Comparison of ENCODE assay signal across 11 cellular contexts in genomic region chr11:128298271-128298670, GRCh38.
A peak's percentile ranks its signal among the peaks of the same experiment; 100 is the strongest.
DNase-seq lines count a peak whose midpoint lies in the region; ATAC-seq, FAIRE-seq and TF ChIP-seq lines count a peak whose summit lies in the region.
"Had no signal": no experiment of that assay in that cellular context is flagged by ENCODE, and none has a peak within 500 bp of the region (broad histone marks: within the 10 kb centered on the region; RNA-seq: fewer than 3 reads in every experiment).

No MANE protein-coding gene starts in this region.

- H3K4me3 Mint-ChIP-seq in CD4-positive, alpha-beta memory T cell, result peak overlapping the region in 6 of 8 donors; percentile 43 to 93 (median 60)
- H3K4me3 Mint-ChIP-seq in activated naive CD8-positive, alpha-beta T cell treated with anti-CD3 and anti-CD28 coated beads for 36 hours, result no peak overlapping the region
- H3K4me3 Mint-ChIP-seq in glutamatergic neuron (ENCODE audit: unreplicated experiment), result no peak overlapping the region

- CTCF ChIA-PET in CD4-positive, alpha-beta memory T cell (lab: Charles Lee; ENCODE audit: partially characterized antibody), result interaction anchor here (1.4 to 7.3 kb wide), 5 partner anchors 7 to 333 kb away, joined by 4 to 76 read pairs (median 26); no protein-coding TSS in a partner anchor

- no peak overlapping the region for H3K4me3 ChIP-seq in CD4-positive, alpha-beta memory T cell (ENCODE audit: low read length in 2 of 2)
- H3K4me3 ChIP-seq in psoas muscle, result no peak overlapping the region
- H3K4me3 ChIP-seq: ovary had no signal

- no peaks in the 10 kb centered on the region for H3K36me3 ChIP-seq in CD4-positive, alpha-beta memory T cell (ENCODE audit: insufficient read depth, low read length)
- no peaks in the 10 kb centered on the region for H3K36me3 ChIP-seq in psoas muscle (ENCODE audit: insufficient read depth in 1 of 2, low read depth in 1 of 2)
- H3K36me3 ChIP-seq: ovary had no signal

- H3K27ac Mint-ChIP-seq in CD4-positive, alpha-beta memory T cell, result peak overlapping the region; percentile 91 to 100 (median 98)
- peak overlapping the region; percentile 90 for H3K27ac Mint-ChIP-seq in activated naive CD8-positive, alpha-beta T cell treated with anti-CD3 and anti-CD28 coated beads for 36 hours
- no peak overlapping the region for H3K27ac Mint-ChIP-seq in glutamatergic neuron (ENCODE audit: unreplicated experiment)

- no peak for TF ChIP-seq CTCF in psoas muscle (IDR thresholded peaks at IDR 0.05)
- TF ChIP-seq CTCF in glutamatergic neuron (IDR thresholded peaks at IDR 0.05; ENCODE audit: partially characterized antibody, unreplicated experiment), result no peak

- intact Hi-C loops in CD4-positive, alpha-beta memory T cell (cut with micrococcal nuclease), result no loop called here
- intact Hi-C loops in psoas muscle (cut with DNase I), result loop anchor here (5.0 to 10.0 kb wide), 4 partner anchors 157 to 527 kb away; no protein-coding TSS in a partner anchor

- H3K9me3 Mint-ChIP-seq in CD4-positive, alpha-beta memory T cell, result peaks cover 0 to 8% (median 5%) of the 10 kb centered on the region in 8 donors
- H3K9me3 Mint-ChIP-seq in activated naive CD8-positive, alpha-beta T cell treated with anti-CD3 and anti-CD28 coated beads for 36 hours, result peaks cover 20% of the 10 kb centered on the region
- H3K9me3 Mint-ChIP-seq in glutamatergic neuron (ENCODE audit: unreplicated experiment), result no peaks in the 10 kb centered on the region

- no peak for ATAC-seq in psoas muscle

- DNase-seq in CD4-positive, alpha-beta memory T cell, result no peak
- no peak for DNase-seq in GM12891 (ENCODE audit: insufficient read length, low spot score)
- no peak for DNase-seq in activated naive CD8-positive, alpha-beta T cell treated with anti-CD3 and anti-CD28 coated beads for 36 hours
- no peak for DNase-seq in psoas muscle
- DNase-seq in glutamatergic neuron, result no peak
- no peak for DNase-seq in GM19240 (ENCODE audit: insufficient read length, low spot score)
- DNase-seq in hippocampal formation (lab: John Stamatoyannopoulos, UW), result no peak
- DNase-seq: left ventricle myocardium superior, NCI-H1048, ovary, SK-N-SH had no signal

- no peaks in the 10 kb centered on the region for H3K9me3 ChIP-seq in CD4-positive, alpha-beta memory T cell (ENCODE audit: control insufficient read depth in 1 of 2, low read length in 2 of 2)
- no peaks in the 10 kb centered on the region for H3K9me3 ChIP-seq in psoas muscle
- H3K9me3 ChIP-seq: ovary, SK-N-SH had no signal

- H3K4me1 ChIP-seq in CD4-positive, alpha-beta memory T cell (ENCODE audit: insufficient read depth, low read length), result peaks cover 98% of the 10 kb centered on the region
- H3K4me1 ChIP-seq in psoas muscle, result no peaks in the 10 kb centered on the region

- no peak for FAIRE-seq in GM12891 (lab: Jason Lieb, UNC)

- H3K27me3 Mint-ChIP-seq in CD4-positive, alpha-beta memory T cell, result no peaks in the 10 kb centered on the region
- H3K27me3 Mint-ChIP-seq in activated naive CD8-positive, alpha-beta T cell treated with anti-CD3 and anti-CD28 coated beads for 36 hours, result no peaks in the 10 kb centered on the region
- H3K27me3 Mint-ChIP-seq in glutamatergic neuron (ENCODE audit: unreplicated experiment), result peaks cover 2% of the 10 kb centered on the region

- POLR2A ChIA-PET in CD4-positive, alpha-beta memory T cell (lab: Charles Lee; ENCODE audit: partially characterized antibody), result interaction anchor here (1.0 to 21.5 kb wide), 10 partner anchors 8 to 459 kb away, joined by 3 to 888 read pairs (median 52); no protein-coding TSS in a partner anchor

- no peaks in the 10 kb centered on the region for H3K27me3 ChIP-seq in CD4-positive, alpha-beta memory T cell (ENCODE audit: insufficient read depth, low read length)
- no peaks in the 10 kb centered on the region for H3K27me3 ChIP-seq in psoas muscle (ENCODE audit: insufficient read depth in 3 of 3, low read length in 2 of 3)
- H3K27me3 ChIP-seq: ovary had no signal

- H3K36me3 Mint-ChIP-seq in CD4-positive, alpha-beta memory T cell, result peaks cover 21 to 27% of the 10 kb centered on the region in 2 donors
- H3K36me3 Mint-ChIP-seq in activated naive CD8-positive, alpha-beta T cell treated with anti-CD3 and anti-CD28 coated beads for 36 hours, result peaks cover 51% of the 10 kb centered on the region
- H3K36me3 Mint-ChIP-seq in glutamatergic neuron (ENCODE audit: unreplicated experiment), result no peaks in the 10 kb centered on the region

- WGBS in psoas muscle, 3 donors, result 78 to 85% (median 84%) methylated on average over 2 of the region's 2 CpGs

- H3K4me1 Mint-ChIP-seq in CD4-positive, alpha-beta memory T cell, result peaks cover 75 to 98% (median 84%) of the 10 kb centered on the region in 4 donors
- H3K4me1 Mint-ChIP-seq in activated naive CD8-positive, alpha-beta T cell treated with anti-CD3 and anti-CD28 coated beads for 36 hours, result peaks cover 88% of the 10 kb centered on the region
- peaks cover 13% of the 10 kb centered on the region for H3K4me1 Mint-ChIP-seq in glutamatergic neuron (ENCODE audit: low read depth, unreplicated experiment)

- H3K27ac ChIP-seq in CD4-positive, alpha-beta memory T cell (ENCODE audit: low read depth, low read length), result peak overlapping the region; percentile 93
- peak overlapping the region; percentile 43 for H3K27ac ChIP-seq in psoas muscle
- H3K27ac ChIP-seq: ovary had no signal

- no peak for TF ChIP-seq POLR2A in GM12891 (IDR thresholded peaks at IDR 0.05; ENCODE audit: low read depth, low read length)

TF ChIP-seq in GM12891, 5 proteins besides CTCF, POLR2A, EP300 and RAD21:
- no peak for TF ChIP-seq PAX5 (IDR thresholded peaks at IDR 0.05; ENCODE audit: insufficient read depth, low read length, severe bottlenecking)
- TF ChIP-seq SPI1 (IDR thresholded peaks at IDR 0.05; ENCODE audit: low read depth, low read length), result 0 out of 2 replicates have a peak, but pooled peaks have one; percentile 4

Comparison
In these comparisons a context has a peak if more than half of its experiments do, and no peak if none do; other contexts are left out.
1. H3K4me3 Mint-ChIP-seq: peak in CD4-positive, alpha-beta memory T cell (6 of 8); none in activated naive CD8-positive, alpha-beta T cell treated with anti-CD3 and anti-CD28 coated beads for 36 hours (single experiment) and glutamatergic neuron (single experiment).